ENCODE assay signal across 19 cellular contexts in genomic region chr4:7978907-7979651, GRCh38. TPM values are rescaled to one million over a fixed set of nuclear protein-coding genes. Genes with fewer than 3 reads are reported as not detected.
DNase-seq lines count a peak whose midpoint lies in the region; ATAC-seq and TF ChIP-seq lines count a peak whose summit lies in the region.
"Had no signal": no experiment of that assay in that cellular context is flagged by ENCODE, and none has a peak within 500 bp of the region (broad histone marks: within the 10 kb centered on the region; RNA-seq: fewer than 3 reads in every experiment).

No MANE protein-coding gene starts in this region.

- H3K36me3 ChIP-seq in duodenal mucosa (ENCODE audit: control insufficient read depth in 1 of 2, insufficient read depth in 2 of 2, low read length in 2 of 2) (no peaks in the 10 kb centered on the region), mucosa of stomach (ENCODE audit: control insufficient read depth, insufficient read depth, low read length) (no peaks in the 10 kb centered on the region)

- peak overlapping the region in 1 of 2 donors; percentile 8 for H3K4me3 ChIP-seq in duodenal mucosa (ENCODE audit: low read depth in 1 of 2, low read length in 2 of 2)
- no peak overlapping the region for H3K4me3 ChIP-seq in mucosa of stomach (ENCODE audit: low read length)
- H3K4me3 ChIP-seq: A549, coronary artery, GM23248 had no signal

- H3K27ac ChIP-seq in duodenal mucosa (ENCODE audit: low read depth, low read length) = peak overlapping the region; percentile 62
- H3K27ac ChIP-seq: coronary artery, GM23248, KMS-11 had no signal

- H3K4me3 Mint-ChIP-seq in osteocyte (ENCODE audit: unreplicated experiment) = no peak overlapping the region
- no peak overlapping the region for H3K4me3 Mint-ChIP-seq in activated T-cell treated with anti-CD3 and anti-CD28 coated beads, Interleukin-2, amount 50 U/mL, for 4 hours
- H3K4me3 Mint-ChIP-seq: activated CD4-positive, alpha-beta T cell treated with anti-CD3 and anti-CD28 coated beads, Interleukin-2, amount 10 ng/mL, durations not matched to agents 7 days and 5 days; activated T-cell treated with anti-CD3 and anti-CD28 coated beads, Interleukin-2, amount 50 U/mL, for 72 hours; CD8-positive, alpha-beta memory T cell had no signal

- no peak overlapping the region for H3K27ac Mint-ChIP-seq in osteocyte (ENCODE audit: unreplicated experiment)
- H3K27ac Mint-ChIP-seq: activated CD4-positive, alpha-beta T cell treated with anti-CD3 and anti-CD28 coated beads, Interleukin-2, amount 10 ng/mL, durations not matched to agents 7 days and 5 days; activated T-cell treated with anti-CD3 and anti-CD28 coated beads, Interleukin-2, amount 50 U/mL, for 72 hours had no signal

- DNase-seq in Right ventricle myocardium superior (no peak), left cardiac atrium (no peak), osteocyte (ENCODE audit: extremely low spot score, unreplicated experiment) (no peak), SW 1271 (lab: John Stamatoyannopoulos, UW) (no peak)
- DNase-seq in activated T-cell treated with anti-CD3 and anti-CD28 coated beads, Interleukin-2, amount 50 U/mL, for 4 hours = no peak
- DNase-seq: activated CD4-positive, alpha-beta T cell treated with anti-CD3 and anti-CD28 coated beads, Interleukin-2, amount 10 ng/mL, durations not matched to agents 7 days and 5 days; activated T-cell treated with anti-CD3 and anti-CD28 coated beads, Interleukin-2, amount 50 U/mL, for 72 hours; CD8-positive, alpha-beta memory T cell; GF-D8; stimulated activated CD4-positive, alpha-beta T cell treated with anti-CD3 and anti-CD28 coated beads, Interleukin-4, amount 100 ng/mL, for 4 hours; stimulated activated naive CD4-positive, alpha-beta T cell; T1000 had no signal

- H3K36me3 Mint-ChIP-seq in osteocyte (ENCODE audit: unreplicated experiment) = no peaks in the 10 kb centered on the region
- H3K36me3 Mint-ChIP-seq in activated T-cell treated with anti-CD3 and anti-CD28 coated beads, Interleukin-2, amount 50 U/mL, for 4 hours (ENCODE audit: insufficient read depth) = no peaks in the 10 kb centered on the region

- no peak for TF ChIP-seq CTCF in osteocyte (IDR thresholded peaks at IDR 0.05)

- ATAC-seq in Right ventricle myocardium superior (ENCODE audit: poor library complexity) (peak; percentile 7), left cardiac atrium (no peak), GM18861 (IDR thresholded peaks at IDR 0.05; ENCODE audit: unreplicated experiment) (no peak)
- ATAC-seq in activated T-cell treated with anti-CD3 and anti-CD28 coated beads, Interleukin-2, amount 50 U/mL, for 4 hours = no peak
- ATAC-seq: activated T-cell treated with anti-CD3 and anti-CD28 coated beads, Interleukin-2, amount 50 U/mL, for 72 hours had no signal

- no peaks in the 10 kb centered on the region for H3K9me3 ChIP-seq in duodenal mucosa (ENCODE audit: control insufficient read depth in 1 of 2, low read length in 2 of 2)
- H3K9me3 ChIP-seq in mucosa of stomach (ENCODE audit: control insufficient read depth, low read length) = no peaks in the 10 kb centered on the region
- H3K9me3 ChIP-seq: A549 had no signal

- H3K9ac ChIP-seq in duodenal mucosa (ENCODE audit: low read depth in 1 of 2, low read length in 2 of 2) = peak overlapping the region in 1 of 2 donors; percentile 31
- peak overlapping the region; percentile 30 for H3K9ac ChIP-seq in mucosa of stomach (ENCODE audit: low read length)
- H3K9ac ChIP-seq: GM23248, KMS-11 had no signal

- H3K27me3 Mint-ChIP-seq in osteocyte (ENCODE audit: unreplicated experiment) = no peaks in the 10 kb centered on the region
- H3K27me3 Mint-ChIP-seq in activated T-cell treated with anti-CD3 and anti-CD28 coated beads, Interleukin-2, amount 50 U/mL, for 4 hours (ENCODE audit: low read depth) = no peaks in the 10 kb centered on the region
- H3K27me3 Mint-ChIP-seq: activated CD4-positive, alpha-beta T cell treated with anti-CD3 and anti-CD28 coated beads, Interleukin-2, amount 10 ng/mL, durations not matched to agents 7 days and 5 days; CD8-positive, alpha-beta memory T cell had no signal

- no peaks in the 10 kb centered on the region for H3K9me3 Mint-ChIP-seq in osteocyte (ENCODE audit: unreplicated experiment)
- H3K9me3 Mint-ChIP-seq in activated T-cell treated with anti-CD3 and anti-CD28 coated beads, Interleukin-2, amount 50 U/mL, for 4 hours = no peaks in the 10 kb centered on the region
- H3K9me3 Mint-ChIP-seq: activated CD4-positive, alpha-beta T cell treated with anti-CD3 and anti-CD28 coated beads, Interleukin-2, amount 10 ng/mL, durations not matched to agents 7 days and 5 days; activated T-cell treated with anti-CD3 and anti-CD28 coated beads, Interleukin-2, amount 50 U/mL, for 72 hours; CD8-positive, alpha-beta memory T cell had no signal

- H3K4me1 ChIP-seq in duodenal mucosa (ENCODE audit: control insufficient read depth in 1 of 2, insufficient read depth in 2 of 2, low read length in 2 of 2) (peaks cover 47 to 51% of the 10 kb centered on the region in 2 donors), mucosa of stomach (ENCODE audit: control insufficient read depth, insufficient read depth, low read length) (peaks cover 36% of the 10 kb centered on the region)

- no peaks in the 10 kb centered on the region for H3K27me3 ChIP-seq in duodenal mucosa (ENCODE audit: control insufficient read depth in 1 of 2, insufficient read depth in 2 of 2, low read length in 2 of 2)
- no peaks in the 10 kb centered on the region for H3K27me3 ChIP-seq in mucosa of stomach (ENCODE audit: control insufficient read depth, insufficient read depth, low read length)

- H3K4me1 Mint-ChIP-seq in osteocyte (ENCODE audit: unreplicated experiment) = peaks cover 21% of the 10 kb centered on the region
- peaks cover 2% of the 10 kb centered on the region for H3K4me1 Mint-ChIP-seq in activated T-cell treated with anti-CD3 and anti-CD28 coated beads, Interleukin-2, amount 50 U/mL, for 4 hours (ENCODE audit: low read depth)

- intact Hi-C loops in Right ventricle myocardium superior (cut with DNase I) = no loop called here
- intact Hi-C loops in left cardiac atrium (cut with DNase I) = no loop called here

RNA-seq across cellular contexts. Expression of gene AFAP1, which starts 39.4 kb away (rescaled TPM):
- total RNA-seq in Right ventricle myocardium superior (6.2 TPM), left cardiac atrium (10 to 100 TPM; 19.6 to 33.3 TPM), osteocyte (64.9 and 66.9 TPM in 2 replicates)
- 10 to 100 TPM; 13.1 to 17.7 (median 14.7) TPM for total RNA-seq in activated T-cell treated with anti-CD3 and anti-CD28 coated beads, Interleukin-2, amount 50 U/mL, for 4 hours
